In genomic region chr3:69390771-69391170, GRCh38 we compare ENCODE assay signal across 24 cellular contexts.
"Had no signal": no experiment of that assay in that cellular context is flagged by ENCODE, and none has a peak within 500 bp of the region (broad histone marks: within the 10 kb centered on the region; RNA-seq: fewer than 3 reads in every experiment).

No MANE protein-coding gene starts in this region.

- H3K27ac ChIP-seq: left lung, lower lobe of right lung, pancreas, prostate gland, thoracic aorta, tibial artery, upper lobe of right lung had no signal

- DNase-seq: immature natural killer cell; kidney; left colon; left lung; lower lobe of right lung; mammary epithelial cell; mesenchymal stem cell; naive thymus-derived CD8-positive, alpha-beta T cell; pancreas; posterior cingulate gyrus; retina; right cardiac atrium; stimulated activated CD4-positive, alpha-beta T cell treated with anti-CD3 and anti-CD28 coated beads, Interleukin-1b, Interleukin-23, amount 100 ng/mL, for 48 hours; stimulated activated CD4-positive, alpha-beta T cell treated with anti-CD3 and anti-CD28 coated beads, Interleukin-2, amount 100 ng/mL, for 48 hours; stimulated activated CD4-positive, alpha-beta T cell treated with anti-CD3 and anti-CD28 coated beads, Interleukin-4, amount 100 ng/mL, for 4 hours; stimulated activated CD8-positive, alpha-beta memory T cell treated with anti-CD3 and anti-CD28 coated beads, Interleukin-4, amount 100 ng/mL, for 48 hours; stimulated activated naive CD4-positive, alpha-beta T cell treated with Interleukin-2 at 50 U/mL for 16 hours; stimulated activated naive CD8-positive, alpha-beta T cell treated with anti-CD3 and anti-CD28 coated beads, Interleukin-15, amount 100 ng/mL, for 72 hours; tibial artery; trophoblast cell; upper lobe of right lung had no signal

- ATAC-seq: left colon; left lung; lower lobe of right lung; naive thymus-derived CD8-positive, alpha-beta T cell; pancreas; right cardiac atrium; stimulated activated memory B cell treated with anti-CD40 and anti-IgM and Interleukin-4, amounts not matched to agents 10 μg/mL and 1 μg/mL and 100 μg/mL, for 72 hours; stimulated activated naive CD8-positive, alpha-beta T cell treated with anti-CD3 and anti-CD28 coated beads, Interleukin-15, amount 100 ng/mL, for 72 hours; upper lobe of right lung had no signal
